In genomic region chr15:88255496-88256171, GRCh38 we compare ENCODE assay signal across 8 cellular contexts. TPM values are rescaled to one million over a fixed set of nuclear protein-coding genes. Genes with fewer than 3 reads are reported as not detected.
DNase-seq lines count a peak whose midpoint lies in the region; ATAC-seq and TF ChIP-seq lines count a peak whose summit lies in the region.

No MANE protein-coding gene starts in this region.

- CTCF ChIA-PET in MCF 10A (lab: Yijun Ruan, JAX), result no interaction called here

- peaks cover 0 to 13% of the 10 kb centered on the region in 2 donors for H3K4me1 ChIP-seq in left lung

- no peaks in the 10 kb centered on the region for H3K9me3 ChIP-seq in left lung

- H3K4me3 ChIP-seq in left lung, result peak overlapping the region in 1 of 2 donors; percentile 2

- POLR2A ChIA-PET in MCF 10A (lab: Yijun Ruan, JAX), result no interaction called here

- no peaks in the 10 kb centered on the region for H3K9me3 Mint-ChIP-seq in MCF 10A (ENCODE audit: unreplicated experiment)
- no peaks in the 10 kb centered on the region for H3K9me3 Mint-ChIP-seq in central memory CD8-positive, alpha-beta T cell
- no peaks in the 10 kb centered on the region for H3K9me3 Mint-ChIP-seq in type B pancreatic cell

- in situ Hi-C loops in T47D (cut with HindIII; ENCODE audit: low pct_unique_long_range_greater_than_20kb, low sequenced_read_pairs), result no loop called here

- peaks cover 44 to 100% of the 10 kb centered on the region in 2 donors for H3K27me3 ChIP-seq in left lung

- DNase-seq in T47D (ENCODE audit: low read depth in 1 of 2, low spot score in 1 of 2) (peak; percentile 56 to 82), MCF 10A (ENCODE audit: unreplicated experiment) (no peak), left lung (peak in 1 of 2 donors; percentile 83), type B pancreatic cell (ENCODE audit: extremely low spot score, unreplicated experiment) (no peak)
- no peak for DNase-seq in central memory CD8-positive, alpha-beta T cell (ENCODE audit: low spot score in 2 of 2)
- DNase-seq in stimulated activated CD4-positive, alpha-beta T cell treated with anti-CD3 and anti-CD28 coated beads, Interleukin-2, amount 100 ng/mL, for 48 hours, result no peak
- DNase-seq in stimulated activated CD4-positive, alpha-beta T cell treated with anti-CD3 and anti-CD28 coated beads, Interleukin-4, amount 100 ng/mL, for 4 hours, result no peak

- BruUV-seq in MCF 10A (replicated peaks; lab: Mats Ljungman, UMichigan), result no TSS peak

- no peaks in the 10 kb centered on the region for H3K36me3 ChIP-seq in left lung

- no peak for ATAC-seq in central memory CD8-positive, alpha-beta T cell (replicated peaks; ENCODE audit: extremely low read depth, poor library complexity, severe bottlenecking)
- peak; percentile 74 for ATAC-seq in left lung
- ATAC-seq in GM18868 (IDR thresholded peaks at IDR 0.05; ENCODE audit: unreplicated experiment), result no peak

- H3K27me3 Mint-ChIP-seq in MCF 10A (ENCODE audit: insufficient read depth, unreplicated experiment) (peaks cover 52% of the 10 kb centered on the region), type B pancreatic cell (peaks cover 88% of the 10 kb centered on the region)
- peaks cover 76% of the 10 kb centered on the region for H3K27me3 Mint-ChIP-seq in central memory CD8-positive, alpha-beta T cell

- H3K27ac Mint-ChIP-seq in MCF 10A (ENCODE audit: low read depth, unreplicated experiment) (no peak overlapping the region), type B pancreatic cell (no peak overlapping the region)
- no peak overlapping the region for H3K27ac Mint-ChIP-seq in central memory CD8-positive, alpha-beta T cell (ENCODE audit: low read depth)

- H3K4me1 Mint-ChIP-seq in MCF 10A (ENCODE audit: insufficient read depth, unreplicated experiment) (no peaks in the 10 kb centered on the region), type B pancreatic cell (ENCODE audit: unreplicated experiment) (peaks cover 8% of the 10 kb centered on the region)
- H3K4me1 Mint-ChIP-seq in central memory CD8-positive, alpha-beta T cell, result peaks cover 21% of the 10 kb centered on the region

- H3K4me3 Mint-ChIP-seq in MCF 10A (ENCODE audit: unreplicated experiment), result no peak overlapping the region
- H3K4me3 Mint-ChIP-seq in central memory CD8-positive, alpha-beta T cell, result peak overlapping the region; percentile 67
- H3K4me3 Mint-ChIP-seq in type B pancreatic cell, result peak overlapping the region; percentile 86

- H3K27ac ChIP-seq in left lung, result no peak overlapping the region

- intact Hi-C loops in MCF 10A (cut with micrococcal nuclease) (no loop called here), left lung (cut with DNase I) (no loop called here)

- H3K36me3 Mint-ChIP-seq in MCF 10A (ENCODE audit: insufficient read depth, unreplicated experiment) (no peaks in the 10 kb centered on the region), type B pancreatic cell (no peaks in the 10 kb centered on the region)
- peaks cover 2% of the 10 kb centered on the region for H3K36me3 Mint-ChIP-seq in central memory CD8-positive, alpha-beta T cell (ENCODE audit: insufficient read depth)

- TF ChIP-seq CTCF in MCF 10A (IDR thresholded peaks at IDR 0.05; ENCODE audit: unreplicated experiment) (no peak), left lung (IDR thresholded peaks at IDR 0.05) (no peak), type B pancreatic cell (conservative IDR thresholded peaks at IDR 0.05) (no peak)

RNA-seq across cellular contexts. Expression of gene NTRK3, which starts 0.9 kb away (rescaled TPM):
- not detected in 2 replicates for total RNA-seq in MCF 10A (2022)
- total RNA-seq in left lung, result 1 to 10 TPM; 4.1 to 4.5 TPM
- total RNA-seq in type B pancreatic cell (ENCODE audit: low replicate concordance), result 2.9 and 16.9 TPM in 2 replicates

Comparison
In these comparisons a context has a peak if more than half of its experiments do, and no peak if none do; other contexts are left out.
1. DNase-seq: peak in T47D (2 of 2); none in MCF 10A (single experiment), central memory CD8-positive, alpha-beta T cell (0 of 2), type B pancreatic cell (single experiment), stimulated activated CD4-positive, alpha-beta T cell treated with anti-CD3 and anti-CD28 coated beads, Interleukin-2, amount 100 ng/mL, for 48 hours (0 of 2) and stimulated activated CD4-positive, alpha-beta T cell treated with anti-CD3 and anti-CD28 coated beads, Interleukin-4, amount 100 ng/mL, for 4 hours (0 of 2).